In genomic region chr4:107719927-107720722, GRCh38 we compare ENCODE assay signal across 1 cellular context.
TF ChIP-seq lines count a peak whose summit lies in the region.

TSS of gene PAPSS1 (minus strand) at chr4:107720234. CDS start at chr4:107720179, 55 bp downstream.

TF ChIP-seq in HepG2, 621 proteins besides CTCF, POLR2A, EP300 and RAD21 (continued from another document and continues in another):
- TF ChIP-seq, protein P1, sequence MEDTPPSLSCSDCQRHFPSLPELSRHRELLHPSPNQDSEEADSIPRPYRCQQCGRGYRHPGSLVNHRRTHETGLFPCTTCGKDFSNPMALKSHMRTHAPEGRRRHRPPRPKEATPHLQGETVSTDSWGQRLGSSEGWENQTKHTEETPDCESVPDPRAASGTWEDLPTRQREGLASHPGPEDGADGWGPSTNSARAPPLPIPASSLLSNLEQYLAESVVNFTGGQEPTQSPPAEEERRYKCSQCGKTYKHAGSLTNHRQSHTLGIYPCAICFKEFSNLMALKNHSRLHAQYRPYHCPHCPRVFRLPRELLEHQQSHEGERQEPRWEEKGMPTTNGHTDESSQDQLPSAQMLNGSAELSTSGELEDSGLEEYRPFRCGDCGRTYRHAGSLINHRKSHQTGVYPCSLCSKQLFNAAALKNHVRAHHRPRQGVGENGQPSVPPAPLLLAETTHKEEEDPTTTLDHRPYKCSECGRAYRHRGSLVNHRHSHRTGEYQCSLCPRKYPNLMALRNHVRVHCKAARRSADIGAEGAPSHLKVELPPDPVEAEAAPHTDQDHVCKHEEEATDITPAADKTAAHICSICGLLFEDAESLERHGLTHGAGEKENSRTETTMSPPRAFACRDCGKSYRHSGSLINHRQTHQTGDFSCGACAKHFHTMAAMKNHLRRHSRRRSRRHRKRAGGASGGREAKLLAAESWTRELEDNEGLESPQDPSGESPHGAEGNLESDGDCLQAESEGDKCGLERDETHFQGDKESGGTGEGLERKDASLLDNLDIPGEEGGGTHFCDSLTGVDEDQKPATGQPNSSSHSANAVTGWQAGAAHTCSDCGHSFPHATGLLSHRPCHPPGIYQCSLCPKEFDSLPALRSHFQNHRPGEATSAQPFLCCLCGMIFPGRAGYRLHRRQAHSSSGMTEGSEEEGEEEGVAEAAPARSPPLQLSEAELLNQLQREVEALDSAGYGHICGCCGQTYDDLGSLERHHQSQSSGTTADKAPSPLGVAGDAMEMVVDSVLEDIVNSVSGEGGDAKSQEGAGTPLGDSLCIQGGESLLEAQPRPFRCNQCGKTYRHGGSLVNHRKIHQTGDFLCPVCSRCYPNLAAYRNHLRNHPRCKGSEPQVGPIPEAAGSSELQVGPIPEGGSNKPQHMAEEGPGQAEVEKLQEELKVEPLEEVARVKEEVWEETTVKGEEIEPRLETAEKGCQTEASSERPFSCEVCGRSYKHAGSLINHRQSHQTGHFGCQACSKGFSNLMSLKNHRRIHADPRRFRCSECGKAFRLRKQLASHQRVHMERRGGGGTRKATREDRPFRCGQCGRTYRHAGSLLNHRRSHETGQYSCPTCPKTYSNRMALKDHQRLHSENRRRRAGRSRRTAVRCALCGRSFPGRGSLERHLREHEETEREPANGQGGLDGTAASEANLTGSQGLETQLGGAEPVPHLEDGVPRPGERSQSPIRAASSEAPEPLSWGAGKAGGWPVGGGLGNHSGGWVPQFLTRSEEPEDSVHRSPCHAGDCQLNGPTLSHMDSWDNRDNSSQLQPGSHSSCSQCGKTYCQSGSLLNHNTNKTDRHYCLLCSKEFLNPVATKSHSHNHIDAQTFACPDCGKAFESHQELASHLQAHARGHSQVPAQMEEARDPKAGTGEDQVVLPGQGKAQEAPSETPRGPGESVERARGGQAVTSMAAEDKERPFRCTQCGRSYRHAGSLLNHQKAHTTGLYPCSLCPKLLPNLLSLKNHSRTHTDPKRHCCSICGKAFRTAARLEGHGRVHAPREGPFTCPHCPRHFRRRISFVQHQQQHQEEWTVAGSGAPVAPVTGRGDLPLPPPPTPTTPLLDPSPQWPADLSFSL (CRISPR knock-in tag; IDR thresholded peaks at IDR 0.05): peak; percentile 44; the same call in 1 of the 2 replicates
- no peak for TF ChIP-seq CENPX (CRISPR knock-in tag; IDR thresholded peaks at IDR 0.05)
- 0 out of 2 replicates have a peak, but pooled peaks have one; percentile 66 for TF ChIP-seq ZMAT3 (CRISPR knock-in tag; conservative IDR thresholded peaks at IDR 0.05)
- no peak; the same call in 1 of the 2 replicates for TF ChIP-seq SRY (CRISPR knock-in tag; IDR thresholded peaks at IDR 0.05)
- TF ChIP-seq, protein P2, sequence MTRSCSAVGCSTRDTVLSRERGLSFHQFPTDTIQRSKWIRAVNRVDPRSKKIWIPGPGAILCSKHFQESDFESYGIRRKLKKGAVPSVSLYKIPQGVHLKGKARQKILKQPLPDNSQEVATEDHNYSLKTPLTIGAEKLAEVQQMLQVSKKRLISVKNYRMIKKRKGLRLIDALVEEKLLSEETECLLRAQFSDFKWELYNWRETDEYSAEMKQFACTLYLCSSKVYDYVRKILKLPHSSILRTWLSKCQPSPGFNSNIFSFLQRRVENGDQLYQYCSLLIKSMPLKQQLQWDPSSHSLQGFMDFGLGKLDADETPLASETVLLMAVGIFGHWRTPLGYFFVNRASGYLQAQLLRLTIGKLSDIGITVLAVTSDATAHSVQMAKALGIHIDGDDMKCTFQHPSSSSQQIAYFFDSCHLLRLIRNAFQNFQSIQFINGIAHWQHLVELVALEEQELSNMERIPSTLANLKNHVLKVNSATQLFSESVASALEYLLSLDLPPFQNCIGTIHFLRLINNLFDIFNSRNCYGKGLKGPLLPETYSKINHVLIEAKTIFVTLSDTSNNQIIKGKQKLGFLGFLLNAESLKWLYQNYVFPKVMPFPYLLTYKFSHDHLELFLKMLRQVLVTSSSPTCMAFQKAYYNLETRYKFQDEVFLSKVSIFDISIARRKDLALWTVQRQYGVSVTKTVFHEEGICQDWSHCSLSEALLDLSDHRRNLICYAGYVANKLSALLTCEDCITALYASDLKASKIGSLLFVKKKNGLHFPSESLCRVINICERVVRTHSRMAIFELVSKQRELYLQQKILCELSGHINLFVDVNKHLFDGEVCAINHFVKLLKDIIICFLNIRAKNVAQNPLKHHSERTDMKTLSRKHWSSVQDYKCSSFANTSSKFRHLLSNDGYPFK (CRISPR knock-in tag; IDR thresholded peaks at IDR 0.05; ENCODE audit: borderline replicate concordance): peak; percentile 66; the same call in 1 of the 2 replicates
- peak; percentile 71 for TF ChIP-seq KDM2A (CRISPR knock-in tag; IDR thresholded peaks at IDR 0.05; ENCODE audit: borderline replicate concordance, low read depth)
- no peak for TF ChIP-seq ZNF552 (CRISPR knock-in tag; IDR thresholded peaks at IDR 0.05; ENCODE audit: borderline replicate concordance)
- no peak for TF ChIP-seq ELF4 (CRISPR knock-in tag; IDR thresholded peaks at IDR 0.05; ENCODE audit: borderline replicate concordance)
- TF ChIP-seq EZH2 (conservative IDR thresholded peaks at IDR 0.05; ENCODE audit: low read depth, low read length): no peak
- peak; percentile 97 for TF ChIP-seq TEAD3 (CRISPR knock-in tag; optimal IDR thresholded peaks at IDR 0.05; ENCODE audit: borderline replicate concordance)
- no peak for TF ChIP-seq NFE2L2 (IDR thresholded peaks at IDR 0.05; ENCODE audit: low read length)
- TF ChIP-seq ZNF546 (CRISPR knock-in tag; conservative IDR thresholded peaks at IDR 0.05): no peak
- no peak for TF ChIP-seq ELF1 (CRISPR knock-in tag; IDR thresholded peaks at IDR 0.05)
- TF ChIP-seq, protein P3, sequence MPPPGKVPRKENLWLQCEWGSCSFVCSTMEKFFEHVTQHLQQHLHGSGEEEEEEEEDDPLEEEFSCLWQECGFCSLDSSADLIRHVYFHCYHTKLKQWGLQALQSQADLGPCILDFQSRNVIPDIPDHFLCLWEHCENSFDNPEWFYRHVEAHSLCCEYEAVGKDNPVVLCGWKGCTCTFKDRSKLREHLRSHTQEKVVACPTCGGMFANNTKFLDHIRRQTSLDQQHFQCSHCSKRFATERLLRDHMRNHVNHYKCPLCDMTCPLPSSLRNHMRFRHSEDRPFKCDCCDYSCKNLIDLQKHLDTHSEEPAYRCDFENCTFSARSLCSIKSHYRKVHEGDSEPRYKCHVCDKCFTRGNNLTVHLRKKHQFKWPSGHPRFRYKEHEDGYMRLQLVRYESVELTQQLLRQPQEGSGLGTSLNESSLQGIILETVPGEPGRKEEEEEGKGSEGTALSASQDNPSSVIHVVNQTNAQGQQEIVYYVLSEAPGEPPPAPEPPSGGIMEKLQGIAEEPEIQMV (CRISPR knock-in tag; IDR thresholded peaks at IDR 0.05; ENCODE audit: low read depth): no peak
- TF ChIP-seq ZNF160 (CRISPR knock-in tag; IDR thresholded peaks at IDR 0.05): peak; percentile 32; the same call in 1 of the 2 replicates
- no peak for TF ChIP-seq ARID2 (CRISPR knock-in tag; IDR thresholded peaks at IDR 0.05; ENCODE audit: borderline replicate concordance)
- TF ChIP-seq ZNF883 (CRISPR knock-in tag; IDR thresholded peaks at IDR 0.05; ENCODE audit: not compliant biosample characterization): peak; percentile 42
- TF ChIP-seq ZNF614 (CRISPR knock-in tag; IDR thresholded peaks at IDR 0.05; ENCODE audit: borderline replicate concordance): no peak
- no peak for TF ChIP-seq ZNF12 (CRISPR knock-in tag; IDR thresholded peaks at IDR 0.05)
- TF ChIP-seq, protein P4, sequence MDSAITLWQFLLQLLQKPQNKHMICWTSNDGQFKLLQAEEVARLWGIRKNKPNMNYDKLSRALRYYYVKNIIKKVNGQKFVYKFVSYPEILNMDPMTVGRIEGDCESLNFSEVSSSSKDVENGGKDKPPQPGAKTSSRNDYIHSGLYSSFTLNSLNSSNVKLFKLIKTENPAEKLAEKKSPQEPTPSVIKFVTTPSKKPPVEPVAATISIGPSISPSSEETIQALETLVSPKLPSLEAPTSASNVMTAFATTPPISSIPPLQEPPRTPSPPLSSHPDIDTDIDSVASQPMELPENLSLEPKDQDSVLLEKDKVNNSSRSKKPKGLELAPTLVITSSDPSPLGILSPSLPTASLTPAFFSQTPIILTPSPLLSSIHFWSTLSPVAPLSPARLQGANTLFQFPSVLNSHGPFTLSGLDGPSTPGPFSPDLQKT (CRISPR knock-in tag; IDR thresholded peaks at IDR 0.05; ENCODE audit: borderline replicate concordance): no peak
- TF ChIP-seq POGZ (CRISPR knock-in tag; IDR thresholded peaks at IDR 0.05): peak; percentile 29; the same call in 1 of the 2 replicates
- TF ChIP-seq ZNF281 (CRISPR knock-in tag; IDR thresholded peaks at IDR 0.05; ENCODE audit: borderline replicate concordance): no peak
- TF ChIP-seq ZSCAN12 (CRISPR knock-in tag; IDR thresholded peaks at IDR 0.05): no peak
- TF ChIP-seq, protein P5, sequence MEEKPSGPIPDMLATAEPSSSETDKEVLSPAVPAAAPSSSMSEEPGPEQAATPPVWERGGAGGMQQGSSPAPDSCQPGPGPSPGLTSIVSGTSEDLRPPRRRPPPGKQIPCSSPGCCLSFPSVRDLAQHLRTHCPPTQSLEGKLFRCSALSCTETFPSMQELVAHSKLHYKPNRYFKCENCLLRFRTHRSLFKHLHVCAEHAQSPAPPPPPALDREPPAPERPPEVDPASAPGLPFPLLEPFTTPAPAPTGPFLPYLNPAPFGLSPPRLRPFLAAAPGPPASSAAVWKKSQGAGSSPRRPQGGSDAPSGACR (CRISPR knock-in tag; IDR thresholded peaks at IDR 0.05): no peak
- no peak for TF ChIP-seq MAFF (IDR thresholded peaks at IDR 0.05; ENCODE audit: low read depth, low read length)
- TF ChIP-seq ATF1 (CRISPR knock-in tag; IDR thresholded peaks at IDR 0.05): no peak
- TF ChIP-seq CAMTA2 (CRISPR knock-in tag; IDR thresholded peaks at IDR 0.05; ENCODE audit: borderline replicate concordance): no peak
- TF ChIP-seq ZFP1 (CRISPR knock-in tag; IDR thresholded peaks at IDR 0.05): no peak
- TF ChIP-seq ZNF136 (CRISPR knock-in tag; IDR thresholded peaks at IDR 0.05; ENCODE audit: low read depth): no peak
- peak; percentile 92 for TF ChIP-seq GABPB1 (CRISPR knock-in tag; IDR thresholded peaks at IDR 0.05)
- TF ChIP-seq ARID4A (CRISPR knock-in tag; IDR thresholded peaks at IDR 0.05; ENCODE audit: borderline replicate concordance): peak; percentile 81
- TF ChIP-seq, protein P6, sequence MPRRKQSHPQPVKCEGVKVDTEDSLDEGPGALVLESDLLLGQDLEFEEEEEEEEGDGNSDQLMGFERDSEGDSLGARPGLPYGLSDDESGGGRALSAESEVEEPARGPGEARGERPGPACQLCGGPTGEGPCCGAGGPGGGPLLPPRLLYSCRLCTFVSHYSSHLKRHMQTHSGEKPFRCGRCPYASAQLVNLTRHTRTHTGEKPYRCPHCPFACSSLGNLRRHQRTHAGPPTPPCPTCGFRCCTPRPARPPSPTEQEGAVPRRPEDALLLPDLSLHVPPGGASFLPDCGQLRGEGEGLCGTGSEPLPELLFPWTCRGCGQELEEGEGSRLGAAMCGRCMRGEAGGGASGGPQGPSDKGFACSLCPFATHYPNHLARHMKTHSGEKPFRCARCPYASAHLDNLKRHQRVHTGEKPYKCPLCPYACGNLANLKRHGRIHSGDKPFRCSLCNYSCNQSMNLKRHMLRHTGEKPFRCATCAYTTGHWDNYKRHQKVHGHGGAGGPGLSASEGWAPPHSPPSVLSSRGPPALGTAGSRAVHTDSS (CRISPR knock-in tag; conservative IDR thresholded peaks at IDR 0.05): no peak
- no peak for TF ChIP-seq ZNF143 (CRISPR knock-in tag; IDR thresholded peaks at IDR 0.05)
- TF ChIP-seq REXO4 (CRISPR knock-in tag; IDR thresholded peaks at IDR 0.05; ENCODE audit: borderline replicate concordance): no peak
- TF ChIP-seq ZNF460 (CRISPR knock-in tag; IDR thresholded peaks at IDR 0.05; ENCODE audit: borderline replicate concordance): no peak
- no peak for TF ChIP-seq ZNF180 (CRISPR knock-in tag; IDR thresholded peaks at IDR 0.05; ENCODE audit: borderline replicate concordance, low read depth)
- no peak for TF ChIP-seq GLI4 (CRISPR knock-in tag; IDR thresholded peaks at IDR 0.05; ENCODE audit: borderline replicate concordance)
